In genomic region chrX:139759637-139760036, GRCh38 we compare ENCODE assay signal across 9 cellular contexts. TPM values are rescaled to one million over a fixed set of nuclear protein-coding genes. Genes with fewer than 3 reads are reported as not detected.
DNase-seq lines count a peak whose midpoint lies in the region; ATAC-seq, FAIRE-seq and TF ChIP-seq lines count a peak whose summit lies in the region.
"Had no signal": no experiment of that assay in that cellular context is flagged by ENCODE, and none has a peak within 500 bp of the region (broad histone marks: within the 10 kb centered on the region; RNA-seq: fewer than 3 reads in every experiment).

No MANE protein-coding gene starts in this region.

- no peak for TF ChIP-seq POLR2A in transverse colon (IDR thresholded peaks at IDR 0.05)

- peak; percentile 62 to 78 for TF ChIP-seq RAD21 in liver (IDR thresholded peaks at IDR 0.05)

- no peak for FAIRE-seq in small intestine (lab: Jason Lieb, UNC)

- H3K4me3 Mint-ChIP-seq in Calu3 (ENCODE audit: low read depth, unreplicated experiment) = no peak overlapping the region
- H3K4me3 Mint-ChIP-seq: dendritic cell treated with granulocyte-macrophage colony-stimulating factor and Interleukin-4, amounts not matched to agents 40 ng/mL and 50 ng/mL, for 4 days had no signal

- H3K36me3 ChIP-seq in adipocyte (ENCODE audit: control insufficient read depth, insufficient read depth, low read length, severe bottlenecking) (no peaks in the 10 kb centered on the region), liver (ENCODE audit: control insufficient read depth in 4 of 4, insufficient read depth in 3 of 4, low read depth in 1 of 4, low read length in 3 of 4) (peaks cover 0 to 14% (median 6%) of the 10 kb centered on the region in 4 donors), small intestine (ENCODE audit: control insufficient read depth in 2 of 2, insufficient read depth in 2 of 2, low read length in 2 of 2) (peaks cover 0 to 2% of the 10 kb centered on the region in 2 donors), transverse colon (no peaks in the 10 kb centered on the region)

- H3K4me3 ChIP-seq in adipocyte (ENCODE audit: low read length) (no peak overlapping the region), liver (ENCODE audit: low read depth in 1 of 3, low read length in 3 of 3) (no peak overlapping the region), small intestine (ENCODE audit: low read depth in 1 of 2, low read length in 2 of 2) (no peak overlapping the region), transverse colon (no peak overlapping the region)

- in situ Hi-C loops in transverse colon (cut with MboI; ENCODE audit: low pct_ligation_motif_present in 1 of 4, low pct_unique_long_range_greater_than_20kb in 1 of 4, low sequenced_read_pairs in 3 of 4) = no loop called here

- DNase-seq in Calu3 (peak; percentile 5), HEK293T (ENCODE audit: extremely low spot score) (peak; percentile 27), adipocyte (ENCODE audit: low read depth) (peak; percentile 52), ureter (ENCODE audit: low spot score) (no peak), small intestine (no peak), transverse colon (no peak), left ventricle myocardium superior (no peak)

- intact Hi-C loops in Calu3 (cut with micrococcal nuclease; ENCODE audit: unreplicated experiment) = no loop called here
- intact Hi-C loops in transverse colon (cut with DNase I; ENCODE audit: low total_unique reads) = no loop called here
- intact Hi-C loops in left ventricle myocardium superior (cut with micrococcal nuclease) = no loop called here

- peaks cover 5% of the 10 kb centered on the region for H3K4me1 ChIP-seq in adipocyte (ENCODE audit: control insufficient read depth, insufficient read depth, low read length)
- H3K4me1 ChIP-seq in liver (ENCODE audit: control insufficient read depth in 4 of 4, insufficient read depth in 4 of 4, low read length in 3 of 4) = no peaks in the 10 kb centered on the region
- no peaks in the 10 kb centered on the region for H3K4me1 ChIP-seq in small intestine (ENCODE audit: control insufficient read depth in 2 of 2, insufficient read depth in 1 of 2, low read depth in 1 of 2, low read length in 1 of 2)
- H3K4me1 ChIP-seq in transverse colon = no peaks in the 10 kb centered on the region

- CTCF ChIA-PET in Calu3 (lab: Charles Lee) (no interaction called here), HEK293T (lab: Yijun Ruan, JAX) (interaction anchor here (0.6 to 1.1 kb wide), 2 partner anchors 23 to 220 kb away, joined by 3 read pairs; no protein-coding TSS in a partner anchor)

- no peak overlapping the region for H3K27ac Mint-ChIP-seq in Calu3 (ENCODE audit: unreplicated experiment)
- H3K27ac Mint-ChIP-seq: dendritic cell treated with granulocyte-macrophage colony-stimulating factor and Interleukin-4, amounts not matched to agents 40 ng/mL and 50 ng/mL, for 4 days had no signal

- no peak for ATAC-seq in left ventricle myocardium superior

- no peaks in the 10 kb centered on the region for H3K4me1 Mint-ChIP-seq in Calu3 (ENCODE audit: low read depth, unreplicated experiment)

- H3K36me3 Mint-ChIP-seq in Calu3 (ENCODE audit: insufficient read depth, unreplicated experiment) = no peaks in the 10 kb centered on the region

- TF ChIP-seq CTCF in Calu3 (IDR thresholded peaks at IDR 0.05; ENCODE audit: unreplicated experiment) (no peak), liver (IDR thresholded peaks at IDR 0.05; ENCODE audit: low read depth, low read length, missing input control) (peak; percentile 40), transverse colon (IDR thresholded peaks at IDR 0.05) (no peak)

- no peaks in the 10 kb centered on the region for H3K27me3 ChIP-seq in adipocyte (replicated peaks; ENCODE audit: control insufficient read depth, insufficient read depth, low read length)
- H3K27me3 ChIP-seq in liver (ENCODE audit: control insufficient read depth in 4 of 4, insufficient read depth in 4 of 4, low read length in 3 of 4) = no peaks in the 10 kb centered on the region
- H3K27me3 ChIP-seq in small intestine (ENCODE audit: control insufficient read depth in 2 of 2, insufficient read depth in 2 of 2, low read length in 2 of 2) = no peaks in the 10 kb centered on the region
- H3K27me3 ChIP-seq in transverse colon = no peaks in the 10 kb centered on the region

- H3K9me3 Mint-ChIP-seq in Calu3 (ENCODE audit: low read depth, unreplicated experiment) = no peaks in the 10 kb centered on the region

- WGBS in liver = 79% methylated on average over 4 of the region's 4 CpGs
- 74 to 91% (median 79%) methylated on average over 4 of the region's 4 CpGs for WGBS in small intestine, 3 donors
- 66 to 80% methylated on average over 4 of the region's 4 CpGs for WGBS in transverse colon (ENCODE audit: low coverage in 1 of 2), 2 donors

- POLR2A ChIA-PET in HEK293T (lab: Yijun Ruan, JAX) = no interaction called here

- H3K9me3 ChIP-seq in adipocyte (ENCODE audit: control insufficient read depth, low read length) (peaks cover 5% of the 10 kb centered on the region), liver (ENCODE audit: control insufficient read depth in 4 of 4, low read length in 3 of 4) (peaks cover 0 to 5% (median 0%) of the 10 kb centered on the region in 4 donors), small intestine (ENCODE audit: control insufficient read depth, low read depth) (no peaks in the 10 kb centered on the region), transverse colon (no peaks in the 10 kb centered on the region)

- no peak overlapping the region for H3K9ac ChIP-seq in adipocyte (ENCODE audit: low read length)
- no peak overlapping the region for H3K9ac ChIP-seq in liver (ENCODE audit: low read depth in 1 of 2, low read length in 2 of 2)

- BruUV-seq in Calu3 (replicated peaks; lab: Mats Ljungman, UMichigan) = no TSS peak

- TF ChIP-seq EP300 in transverse colon (IDR thresholded peaks at IDR 0.05; ENCODE audit: low read depth) = no peak

- H3K27ac ChIP-seq in liver (ENCODE audit: low read depth in 1 of 2, low read length in 2 of 2) = no peak overlapping the region
- H3K27ac ChIP-seq in small intestine (ENCODE audit: low read depth in 1 of 2, low read length in 1 of 2) = no peak overlapping the region
- no peak overlapping the region for H3K27ac ChIP-seq in transverse colon

- H3K27me3 Mint-ChIP-seq in Calu3 (ENCODE audit: unreplicated experiment) = no peaks in the 10 kb centered on the region
- H3K27me3 Mint-ChIP-seq: dendritic cell treated with granulocyte-macrophage colony-stimulating factor and Interleukin-4, amounts not matched to agents 40 ng/mL and 50 ng/mL, for 4 days had no signal

TF ChIP-seq in HEK293T, 16 proteins besides CTCF, POLR2A, EP300 and RAD21:
- TF ChIP-seq FOXM1 (IDR thresholded peaks at IDR 0.05; ENCODE audit: borderline replicate concordance) (no peak), TARDBP (IDR thresholded peaks at IDR 0.05) (no peak), CTBP1 (IDR thresholded peaks at IDR 0.05; ENCODE audit: borderline replicate concordance) (no peak), LEF1 (IDR thresholded peaks at IDR 0.05; ENCODE audit: borderline replicate concordance) (no peak)
TF ChIP-seq in HEK293T: peak in this region for 0.

TF ChIP-seq in liver, 16 proteins besides CTCF, POLR2A, EP300 and RAD21:
- no peak for TF ChIP-seq HNF4G (IDR thresholded peaks at IDR 0.05)

RNA-seq across cellular contexts. Expression of gene MCF2, which starts 51.7 kb away (rescaled TPM):
- total RNA-seq in Calu3 (2022) (not detected in 2 replicates), liver (under 1 TPM; 0.05 to 0.33 TPM), ureter (0.68 TPM), transverse colon (not detected), left ventricle myocardium superior (0.27 TPM)
- polyA plus RNA-seq in liver (under 1 TPM; 0.03 to 0.11 TPM), small intestine (under 1 TPM in 1 of 3 donors, not detected in 2; 0.21 TPM)

Comparison
In these comparisons a context has a peak if more than half of its experiments do, and no peak if none do; other contexts are left out.
1. DNase-seq: peak in Calu3 (single experiment), HEK293T (single experiment) and adipocyte (single experiment); none in ureter (single experiment), small intestine (single experiment), transverse colon (single experiment) and left ventricle myocardium superior (single experiment).